In genomic region chr2:20356042-20356441, GRCh38 we compare ENCODE assay signal across 10 cellular contexts. TPM values are rescaled to one million over a fixed set of nuclear protein-coding genes. Genes with fewer than 3 reads are reported as not detected.
DNase-seq lines count a peak whose midpoint lies in the region; ATAC-seq and TF ChIP-seq lines count a peak whose summit lies in the region.
"Had no signal": no experiment of that assay in that cellular context is flagged by ENCODE, and none has a peak within 500 bp of the region (broad histone marks: within the 10 kb centered on the region; RNA-seq: fewer than 3 reads in every experiment).

No MANE protein-coding gene starts in this region.

- ATAC-seq in gastrocnemius medialis (peak in 1 of 2 donors; percentile 56), GM18868 (IDR thresholded peaks at IDR 0.05; ENCODE audit: unreplicated experiment) (no peak)
- ATAC-seq in activated CD8-positive, alpha-beta memory T cell treated with anti-CD3 and anti-CD28 coated beads, Interleukin-2, amount 10 ng/mL, durations not matched to agents 7 days and 5 days: no peak
- ATAC-seq: heart right ventricle had no signal

- no peak overlapping the region for H3K27ac Mint-ChIP-seq in activated CD8-positive, alpha-beta memory T cell treated with anti-CD3 and anti-CD28 coated beads, Interleukin-2, amount 10 ng/mL, durations not matched to agents 7 days and 5 days
- H3K27ac Mint-ChIP-seq: nephron had no signal

- H3K4me3 ChIP-seq in gastrocnemius medialis (no peak overlapping the region), vagina (no peak overlapping the region)
- H3K4me3 ChIP-seq: heart right ventricle had no signal

- H3K9me3 Mint-ChIP-seq in activated CD8-positive, alpha-beta memory T cell treated with anti-CD3 and anti-CD28 coated beads, Interleukin-2, amount 10 ng/mL, durations not matched to agents 7 days and 5 days (ENCODE audit: low read depth): no peaks in the 10 kb centered on the region
- H3K9me3 Mint-ChIP-seq: nephron had no signal

- no peak overlapping the region for H3K4me3 Mint-ChIP-seq in activated CD8-positive, alpha-beta memory T cell treated with anti-CD3 and anti-CD28 coated beads, Interleukin-2, amount 10 ng/mL, durations not matched to agents 7 days and 5 days
- H3K4me3 Mint-ChIP-seq: nephron had no signal

- peaks cover 10% of the 10 kb centered on the region in 2 donors for H3K4me1 ChIP-seq in gastrocnemius medialis
- peaks cover 17% of the 10 kb centered on the region for H3K4me1 ChIP-seq in vagina

- DNase-seq in H4 (ENCODE audit: low spot score) (peak; percentile 91), NCI-H2171 (lab: John Stamatoyannopoulos, UW) (peak; percentile 95), brain pericyte (ENCODE audit: low read depth, low spot score) (peak; percentile 10), gastrocnemius medialis (peak; percentile 37 to 39), vagina (ENCODE audit: extremely low spot score in 2 of 2) (no peak)
- no peak for DNase-seq in activated CD8-positive, alpha-beta memory T cell treated with anti-CD3 and anti-CD28 coated beads, Interleukin-2, amount 10 ng/mL, durations not matched to agents 7 days and 5 days
- DNase-seq: activated CD4-positive, alpha-beta T cell treated with anti-CD3 and anti-CD28 coated beads for 1 hour; heart right ventricle had no signal

- H3K27me3 ChIP-seq in gastrocnemius medialis: no peaks in the 10 kb centered on the region
- H3K27me3 ChIP-seq in vagina: no peaks in the 10 kb centered on the region
- H3K27me3 ChIP-seq: heart right ventricle had no signal

- intact Hi-C loops in gastrocnemius medialis (cut with DNase I; ENCODE audit: low total_unique reads) (no loop called here), vagina (cut with DNase I) (no loop called here)

- TF ChIP-seq CTCF in gastrocnemius medialis (IDR thresholded peaks at IDR 0.05 in 4 of 5, conservative IDR thresholded peaks at IDR 0.05 in 1 of 5): no peak
- TF ChIP-seq CTCF in vagina (IDR thresholded peaks at IDR 0.05): no peak

- peaks cover 2% of the 10 kb centered on the region for H3K36me3 Mint-ChIP-seq in activated CD8-positive, alpha-beta memory T cell treated with anti-CD3 and anti-CD28 coated beads, Interleukin-2, amount 10 ng/mL, durations not matched to agents 7 days and 5 days

- CTCF ChIA-PET in activated CD8-positive, alpha-beta memory T cell treated with anti-CD3 and anti-CD28 coated beads, Interleukin-2, amount 10 ng/mL, durations not matched to agents 7 days and 5 days (lab: Charles Lee): no interaction called here

- no peaks in the 10 kb centered on the region for H3K36me3 ChIP-seq in gastrocnemius medialis
- no peaks in the 10 kb centered on the region for H3K36me3 ChIP-seq in vagina
- H3K36me3 ChIP-seq: heart right ventricle had no signal

- no peaks in the 10 kb centered on the region for H3K27me3 Mint-ChIP-seq in activated CD8-positive, alpha-beta memory T cell treated with anti-CD3 and anti-CD28 coated beads, Interleukin-2, amount 10 ng/mL, durations not matched to agents 7 days and 5 days

- H3K27ac ChIP-seq in gastrocnemius medialis (peak overlapping the region in 1 of 4 donors; percentile 10), vagina (no peak overlapping the region)
- H3K27ac ChIP-seq: heart right ventricle had no signal

- H3K4me1 Mint-ChIP-seq in activated CD8-positive, alpha-beta memory T cell treated with anti-CD3 and anti-CD28 coated beads, Interleukin-2, amount 10 ng/mL, durations not matched to agents 7 days and 5 days: peaks cover 8% of the 10 kb centered on the region

- H3K9me3 ChIP-seq in gastrocnemius medialis (no peaks in the 10 kb centered on the region), vagina (no peaks in the 10 kb centered on the region)
- H3K9me3 ChIP-seq: heart right ventricle had no signal

- in situ Hi-C loops in gastrocnemius medialis (cut with MboI; ENCODE audit: low sequenced_read_pairs in 4 of 4): loop anchor here in 2 of 4 donors (10.0 to 25.0 kb wide), 2 partner anchors 289 to 606 kb away; no protein-coding TSS in a partner anchor

- no peak for TF ChIP-seq POLR2A in gastrocnemius medialis (IDR thresholded peaks at IDR 0.05)
- no peak for TF ChIP-seq POLR2A in vagina (IDR thresholded peaks at IDR 0.05)

RNA-seq across cellular contexts. Expression of gene PUM2, which starts 5.4 kb away (rescaled TPM):
- 8.3 and 12.6 TPM in 2 replicates for total RNA-seq in H4 (2014; rRNA removed; shearing (Covaris generic))
- total RNA-seq in gastrocnemius medialis (10 to 100 TPM; 26.0 to 36.4 (median 29.6) TPM), vagina (76.6 TPM)
- total RNA-seq in activated CD8-positive, alpha-beta memory T cell treated with anti-CD3 and anti-CD28 coated beads, Interleukin-2, amount 10 ng/mL, durations not matched to agents 7 days and 5 days: 100 to 1,000 TPM; 120 to 127 TPM

Comparison
In these comparisons a context has a peak if more than half of its experiments do, and no peak if none do; other contexts are left out.
1. DNase-seq: peak in H4 (single experiment), NCI-H2171 (single experiment), brain pericyte (single experiment) and gastrocnemius medialis (2 of 2); none in activated CD8-positive, alpha-beta memory T cell treated with anti-CD3 and anti-CD28 coated beads, Interleukin-2, amount 10 ng/mL, durations not matched to agents 7 days and 5 days (single experiment) and vagina (0 of 2).